In genomic region chr4:171809854-171810253, GRCh38 we compare ENCODE assay signal across 29 cellular contexts. TPM values are rescaled to one million over a fixed set of nuclear protein-coding genes. Genes with fewer than 3 reads are reported as not detected.
"Had no signal": no experiment of that assay in that cellular context is flagged by ENCODE, and none has a peak within 500 bp of the region (broad histone marks: within the 10 kb centered on the region; RNA-seq: fewer than 3 reads in every experiment).

No MANE protein-coding gene starts in this region.

- H3K36me3 ChIP-seq: esophagus squamous epithelium, gastrocnemius medialis, heart right ventricle, left lung, lower lobe of right lung had no signal

- H3K27ac ChIP-seq: coronary artery, dorsolateral prefrontal cortex, epithelial cell of prostate, esophagus squamous epithelium, gastrocnemius medialis, heart right ventricle, left lung, lower lobe of right lung had no signal

- H3K27ac Mint-ChIP-seq: effector memory CD8-positive, alpha-beta T cell; endodermal cell; mesothelial cell of epicardium; naive thymus-derived CD8-positive, alpha-beta T cell had no signal

- H3K4me1 ChIP-seq: gastrocnemius medialis had no signal

- H3K9me3 Mint-ChIP-seq: endodermal cell, mesothelial cell of epicardium had no signal

- H3K9me3 ChIP-seq: esophagus squamous epithelium, gastrocnemius medialis, heart right ventricle, left lung, lower lobe of right lung, mucosa of descending colon had no signal

- H3K36me3 Mint-ChIP-seq: mesothelial cell of epicardium, naive B cell had no signal

- H3K27me3 Mint-ChIP-seq: effector memory CD8-positive, alpha-beta T cell had no signal

- H3K4me3 ChIP-seq: coronary artery, dorsolateral prefrontal cortex, esophagus squamous epithelium, gastrocnemius medialis, heart right ventricle, left lung, lower lobe of right lung, mucosa of descending colon had no signal

- ATAC-seq: effector memory CD8-positive, alpha-beta T cell; esophagus mucosa; gastrocnemius medialis; heart right ventricle; left cardiac atrium; left lung; left ventricle myocardium superior; lower lobe of right lung; mucosa of descending colon; naive thymus-derived CD8-positive, alpha-beta T cell had no signal

- H3K4me1 Mint-ChIP-seq: endodermal cell had no signal

- H3K4me3 Mint-ChIP-seq: effector memory CD8-positive, alpha-beta T cell; endodermal cell; mesothelial cell of epicardium; naive B cell; naive thymus-derived CD8-positive, alpha-beta T cell had no signal

- FAIRE-seq: islet of Langerhans, keratinocyte had no signal

- DNase-seq: dermis blood vessel endothelial cell; dorsolateral prefrontal cortex; effector CD4-positive, alpha-beta T cell; effector memory CD8-positive, alpha-beta T cell; endodermal cell; erythroblast; esophagus squamous epithelium; foreskin fibroblast; foreskin melanocyte; gastrocnemius medialis; glutamatergic neuron; head of caudate nucleus; heart right ventricle; hippocampal formation; left cardiac atrium; left lung; left ventricle myocardium superior; lower lobe of right lung; mesenchymal stem cell; mucosa of descending colon; naive B cell; naive thymus-derived CD8-positive, alpha-beta T cell had no signal

RNA-seq across cellular contexts. Expression of gene GALNTL6, which starts 3.4 kb away (rescaled TPM):
- total RNA-seq: dermis blood vessel endothelial cell; esophagus mucosa; gastrocnemius medialis; left cardiac atrium; left ventricle myocardium superior; lower lobe of right lung; lung microvascular endothelial cell; naive thymus-derived CD8-positive, alpha-beta T cell had no signal
- polyA plus RNA-seq: keratinocyte; naive thymus-derived CD8-positive, alpha-beta T cell had no signal
